Comparison of ENCODE assay signal across 20 cellular contexts in genomic region chr2:2840101-2840531, GRCh38.
DNase-seq lines count a peak whose midpoint lies in the region; ATAC-seq and TF ChIP-seq lines count a peak whose summit lies in the region.
"Had no signal": no experiment of that assay in that cellular context is flagged by ENCODE, and none has a peak within 500 bp of the region (broad histone marks: within the 10 kb centered on the region; RNA-seq: fewer than 3 reads in every experiment).

No MANE protein-coding gene starts in this region.

- DNase-seq in Right ventricle myocardium superior: no peak
- no peak for DNase-seq in right atrium auricular region (ENCODE audit: low spot score)
- no peak for DNase-seq in left ventricle myocardium superior
- no peak for DNase-seq in sciatic nerve (ENCODE audit: low spot score)
- DNase-seq in T-cell: no peak
- DNase-seq in stimulated activated CD4-positive, alpha-beta T cell treated with anti-CD3 and anti-CD28 coated beads, Interleukin-4, amount 100 ng/mL, for 1 hour: no peak
- no peak for DNase-seq in tibial nerve (ENCODE audit: low spot score in 2 of 2)
- DNase-seq: activated CD4-positive, alpha-beta T cell treated with anti-CD3 and anti-CD28 coated beads for 4 hours; Calu3; effector CD4-positive, alpha-beta T cell; NCI-H1436; sigmoid colon; SJCRH30 had no signal

- H3K9me3 ChIP-seq in right atrium auricular region (no peaks in the 10 kb centered on the region), tibial nerve (no peaks in the 10 kb centered on the region)
- H3K9me3 ChIP-seq: heart left ventricle, pancreas, sigmoid colon, SJCRH30 had no signal

- H3K27ac ChIP-seq in right atrium auricular region (no peak overlapping the region), tibial nerve (no peak overlapping the region)
- H3K27ac ChIP-seq: C4-2B, cardiac muscle cell, heart left ventricle, pancreas, sigmoid colon, SJCRH30 had no signal

- POLR2A ChIA-PET in T-cell (lab: Charles Lee): no interaction called here

- no peaks in the 10 kb centered on the region for H3K4me1 Mint-ChIP-seq in T-cell

- CTCF ChIA-PET in T-cell (lab: Charles Lee): no interaction called here

- H3K36me3 ChIP-seq in right atrium auricular region (no peaks in the 10 kb centered on the region), tibial nerve (no peaks in the 10 kb centered on the region)
- H3K36me3 ChIP-seq: cardiac muscle cell, heart left ventricle, pancreas, sigmoid colon, SJCRH30 had no signal

- peaks cover 0 to 15% (median 0%) of the 10 kb centered on the region in 3 donors for H3K9me3 Mint-ChIP-seq in T-cell
- H3K9me3 Mint-ChIP-seq: activated naive CD4-positive, alpha-beta T cell treated with anti-CD3 and anti-CD28 coated beads, Interleukin-2, amount 50 U/mL, for 72 hours had no signal

- H3K27me3 ChIP-seq in right atrium auricular region: no peaks in the 10 kb centered on the region
- H3K27me3 ChIP-seq in tibial nerve: no peaks in the 10 kb centered on the region
- H3K27me3 ChIP-seq: cardiac muscle cell, heart left ventricle, pancreas, sigmoid colon, SJCRH30 had no signal

- TF ChIP-seq POLR2A in tibial nerve (IDR thresholded peaks at IDR 0.05): no peak

- TF ChIP-seq EP300 in tibial nerve (IDR thresholded peaks at IDR 0.05): no peak

- intact Hi-C loops in Right ventricle myocardium superior (cut with DNase I) (no loop called here), left ventricle myocardium superior (cut with micrococcal nuclease) (no loop called here), sciatic nerve (cut with DNase I) (no loop called here)

- 64 to 72% methylated on average over 9 to 10 of the region's 10 CpGs for WGBS in tibial nerve, 2 donors

- no peaks in the 10 kb centered on the region for H3K4me1 ChIP-seq in right atrium auricular region
- no peaks in the 10 kb centered on the region for H3K4me1 ChIP-seq in tibial nerve
- H3K4me1 ChIP-seq: pancreas, sigmoid colon, SJCRH30 had no signal

- no peak overlapping the region for H3K4me3 Mint-ChIP-seq in T-cell
- H3K4me3 Mint-ChIP-seq: natural killer cell treated with Interleukin-12 subunit alpha and Interleukin-12 subunit beta and Interleukin-15 and Interleukin-18, amount 100 ng/mL, for 72 hours had no signal

- no peak overlapping the region for H3K27ac Mint-ChIP-seq in T-cell
- H3K27ac Mint-ChIP-seq: activated naive CD4-positive, alpha-beta T cell treated with anti-CD3 and anti-CD28 coated beads, Interleukin-2, amount 50 U/mL, for 72 hours; natural killer cell treated with Interleukin-12 subunit alpha and Interleukin-12 subunit beta and Interleukin-15 and Interleukin-18, amount 100 ng/mL, for 72 hours had no signal

- peaks cover 0 to 4% of the 10 kb centered on the region in 2 donors for H3K27me3 Mint-ChIP-seq in T-cell
- H3K27me3 Mint-ChIP-seq: natural killer cell treated with Interleukin-12 subunit alpha and Interleukin-12 subunit beta and Interleukin-15 and Interleukin-18, amount 100 ng/mL, for 72 hours had no signal

- no peaks in the 10 kb centered on the region for H3K36me3 Mint-ChIP-seq in T-cell
- H3K36me3 Mint-ChIP-seq: activated naive CD4-positive, alpha-beta T cell treated with anti-CD3 and anti-CD28 coated beads, Interleukin-2, amount 50 U/mL, for 72 hours; natural killer cell treated with Interleukin-12 subunit alpha and Interleukin-12 subunit beta and Interleukin-15 and Interleukin-18, amount 100 ng/mL, for 72 hours had no signal

- TF ChIP-seq CTCF in right atrium auricular region (IDR thresholded peaks at IDR 0.05) (no peak), tibial nerve (IDR thresholded peaks at IDR 0.05) (no peak)

- ATAC-seq in Right ventricle myocardium superior (ENCODE audit: poor library complexity) (peak; percentile 73), left ventricle myocardium superior (peak; percentile 60), sciatic nerve (peak; percentile 67), T-cell (replicated peaks in 1 of 4) (no peak)
- ATAC-seq: activated naive CD4-positive, alpha-beta T cell treated with anti-CD3 and anti-CD28 coated beads, Interleukin-2, amount 50 U/mL, for 72 hours; natural killer cell treated with Interleukin-12 subunit alpha and Interleukin-12 subunit beta and Interleukin-15 and Interleukin-18, amount 100 ng/mL, for 72 hours; Panc1 had no signal

- no peak overlapping the region for H3K4me3 ChIP-seq in right atrium auricular region
- no peak overlapping the region for H3K4me3 ChIP-seq in tibial nerve
- H3K4me3 ChIP-seq: cardiac muscle cell, heart left ventricle, pancreas, sigmoid colon, SJCRH30 had no signal

Comparison
In these comparisons a context has a peak if more than half of its experiments do, and no peak if none do; other contexts are left out.
1. ATAC-seq: peak in Right ventricle myocardium superior (single experiment), left ventricle myocardium superior (single experiment) and sciatic nerve (single experiment); none in T-cell (0 of 4).